1 cellular context compared by ENCODE assay signal in genomic region chr1:37556712-37557196, GRCh38.
TF ChIP-seq lines count a peak whose summit lies in the region.

DNALI1 (plus strand) TSS chr1:37556940; CDS start chr1:37556995, 55 bp downstream.

TF ChIP-seq in HepG2, 621 proteins besides CTCF, POLR2A, EP300 and RAD21 (continued from another document):
- 0 out of 2 replicates have a peak, but pooled peaks have one; percentile 36 for TF ChIP-seq TRAFD1 (CRISPR knock-in tag; IDR thresholded peaks at IDR 0.05; ENCODE audit: borderline replicate concordance)
- no peak for TF ChIP-seq DNMT3B (CRISPR knock-in tag; conservative IDR thresholded peaks at IDR 0.05)
- no peak for TF ChIP-seq XBP1 (CRISPR knock-in tag; IDR thresholded peaks at IDR 0.05)
- TF ChIP-seq CREB1 (IDR thresholded peaks at IDR 0.05), result no peak
- no peak for TF ChIP-seq CREB1 (CRISPR knock-in tag; IDR thresholded peaks at IDR 0.05)
- no peak for TF ChIP-seq MTF2 (CRISPR knock-in tag; IDR thresholded peaks at IDR 0.05; ENCODE audit: borderline replicate concordance)
- TF ChIP-seq HOXA5 (CRISPR knock-in tag; IDR thresholded peaks at IDR 0.05), result no peak
- no peak for TF ChIP-seq PHB2 (IDR thresholded peaks at IDR 0.05; ENCODE audit: partially characterized antibody)
- TF ChIP-seq ZBTB33 (CRISPR knock-in tag; IDR thresholded peaks at IDR 0.05), result peak; percentile 14; the same call in 1 of the 2 replicates
- no peak for TF ChIP-seq ZNF850 (CRISPR knock-in tag; conservative IDR thresholded peaks at IDR 0.05)
- no peak for TF ChIP-seq ZNF816 (CRISPR knock-in tag; IDR thresholded peaks at IDR 0.05; ENCODE audit: borderline replicate concordance)
- 0 out of 2 replicates have a peak, but pooled peaks have one; percentile 14 for TF ChIP-seq ZNF501 (CRISPR knock-in tag; IDR thresholded peaks at IDR 0.05)
- no peak for TF ChIP-seq GATAD1 (CRISPR knock-in tag; IDR thresholded peaks at IDR 0.05)
- no peak for TF ChIP-seq NFIC (IDR thresholded peaks at IDR 0.05; ENCODE audit: low read length)
TF ChIP-seq in HepG2: peak in this region for 22.
